Comparison of ENCODE assay signal across 8 cellular contexts in the genomic region with DNA sequence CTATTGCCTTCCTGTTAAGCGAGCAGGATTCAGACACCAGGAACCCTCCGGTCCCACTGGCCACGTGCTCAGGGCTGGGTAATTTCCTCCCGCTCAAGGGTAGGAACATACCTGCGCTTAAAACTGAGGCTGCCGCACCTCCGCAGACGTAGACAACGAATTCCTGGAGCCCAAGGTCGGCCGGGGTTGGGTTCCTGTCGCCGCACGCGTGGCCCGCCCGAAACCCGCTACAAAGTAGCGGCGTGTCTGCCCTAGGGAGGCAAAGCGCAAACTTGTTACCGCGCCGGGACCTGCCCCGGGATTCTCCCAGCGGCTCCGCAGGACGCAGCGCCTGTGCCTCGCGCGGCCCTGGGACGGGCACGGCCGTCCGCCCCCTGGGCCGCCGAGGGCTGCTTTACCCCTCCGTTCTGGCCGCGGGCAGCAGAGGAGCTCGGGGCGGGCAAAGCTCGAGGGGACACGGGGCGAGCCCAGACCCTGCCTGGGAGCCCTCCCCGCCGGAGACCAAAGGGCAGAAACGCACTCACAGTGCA. TPM values are rescaled to one million over a fixed set of nuclear protein-coding genes. Genes with fewer than 3 reads are reported as not detected.
DNase-seq lines count a peak whose midpoint lies in the region; ATAC-seq and TF ChIP-seq lines count a peak whose summit lies in the region.

No MANE protein-coding gene starts in this region.

- H3K9me3 Mint-ChIP-seq in Calu3 (ENCODE audit: low read depth, unreplicated experiment) (no peaks in the 10 kb centered on the region), WTC11 (peaks cover 6% of the 10 kb centered on the region), nephron (peaks cover 3% of the 10 kb centered on the region)

- TF ChIP-seq CTCF in Calu3 (IDR thresholded peaks at IDR 0.05; ENCODE audit: unreplicated experiment) = no peak
- TF ChIP-seq CTCF in WTC11 (IDR thresholded peaks at IDR 0.05) = no peak
- TF ChIP-seq CTCF in esophagus squamous epithelium (IDR thresholded peaks at IDR 0.05) = no peak
- no peak for TF ChIP-seq CTCF in nephron (IDR thresholded peaks at IDR 0.05; ENCODE audit: unreplicated experiment in 3 of 3)

- no peaks in the 10 kb centered on the region for H3K36me3 ChIP-seq in esophagus squamous epithelium

- peaks cover 12% of the 10 kb centered on the region for H3K36me3 Mint-ChIP-seq in Calu3 (ENCODE audit: insufficient read depth, unreplicated experiment)
- peaks cover 44% of the 10 kb centered on the region for H3K36me3 Mint-ChIP-seq in WTC11
- H3K36me3 Mint-ChIP-seq in nephron (ENCODE audit: low read depth) = no peaks in the 10 kb centered on the region

- intact Hi-C loops in Calu3 (cut with micrococcal nuclease; ENCODE audit: unreplicated experiment) (no loop called here), esophagus squamous epithelium (cut with DNase I) (no loop called here)

- POLR2A ChIA-PET in WTC11 (lab: Charles Lee) = interaction anchor here (0.6 to 1.2 kb wide), 3 partner anchors 38 to 93 kb away, joined by 3 read pairs; no protein-coding TSS in a partner anchor

- TF ChIP-seq POLR2A in esophagus squamous epithelium (IDR thresholded peaks at IDR 0.05) = no peak

- CTCF ChIA-PET in Calu3 (lab: Charles Lee) (interaction anchor here (0.6 kb wide), 3 partner anchors 27 to 70 kb away, joined by 4 to 6 read pairs (median 5); no protein-coding TSS in a partner anchor), WTC11 (lab: Charles Lee) (no interaction called here)

- H3K9me3 ChIP-seq in esophagus squamous epithelium = no peaks in the 10 kb centered on the region

- H3K4me3 Mint-ChIP-seq in Calu3 (ENCODE audit: low read depth, unreplicated experiment) (peak overlapping the region; percentile 75), WTC11 (peak overlapping the region; percentile 70), nephron (peak overlapping the region; percentile 86 to 87 (median 87))

- H3K27ac Mint-ChIP-seq in Calu3 (ENCODE audit: unreplicated experiment) (no peak overlapping the region), WTC11 (peak overlapping the region; percentile 57; the same call in 1 of the 2 replicates), nephron (no peak overlapping the region)

- BruUV-seq in Calu3 (replicated peaks; lab: Mats Ljungman, UMichigan) = no TSS peak

- H3K27ac ChIP-seq in esophagus squamous epithelium = peak overlapping the region in 3 of 4 donors; percentile 4 to 50 (median 41)

- WGBS in esophagus squamous epithelium, 2 donors = 0 to 1% methylated on average over 2 to 19 of the region's 49 CpGs

- no peaks in the 10 kb centered on the region for H3K4me1 Mint-ChIP-seq in Calu3 (ENCODE audit: low read depth, unreplicated experiment)
- H3K4me1 Mint-ChIP-seq in WTC11 = peaks cover 15% of the 10 kb centered on the region
- peaks cover 5% of the 10 kb centered on the region for H3K4me1 Mint-ChIP-seq in nephron

- H3K4me3 ChIP-seq in esophagus squamous epithelium = peak overlapping the region; percentile 44 to 73 (median 54)

- H3K27me3 Mint-ChIP-seq in Calu3 (ENCODE audit: unreplicated experiment) (no peaks in the 10 kb centered on the region), WTC11 (ENCODE audit: low read depth) (peaks cover 40% of the 10 kb centered on the region), nephron (ENCODE audit: low read depth) (peaks cover 26% of the 10 kb centered on the region)

- peaks cover 0 to 43% (median 0%) of the 10 kb centered on the region in 4 donors for H3K27me3 ChIP-seq in esophagus squamous epithelium

- H3K4me1 ChIP-seq in esophagus squamous epithelium = peaks cover 5 to 17% (median 10%) of the 10 kb centered on the region in 3 donors

- DNase-seq in Calu3 (peak; percentile 20), WTC11 (ENCODE audit: low spot score) (peak; percentile 56), esophagus squamous epithelium (lab: John Stamatoyannopoulos, UW) (no peak), GF-D8 (lab: John Stamatoyannopoulos, UW) (no peak), SHP77 treated with DMSO at 0.1 percent for 48 hours (lab: John Stamatoyannopoulos, UW) (no peak)

- ATAC-seq in WTC11 = peak; percentile 29
- no peak for ATAC-seq in HG02973 (IDR thresholded peaks at IDR 0.05; ENCODE audit: unreplicated experiment)
- ATAC-seq in GM21576 (IDR thresholded peaks at IDR 0.05; ENCODE audit: unreplicated experiment) = no peak

TF ChIP-seq in WTC11, 78 proteins besides CTCF, POLR2A, EP300 and RAD21 (continues in another document):
- TF ChIP-seq GABPB1 (CRISPR knock-in tag; IDR thresholded peaks at IDR 0.05) (no peak), ATF1 (CRISPR knock-in tag; IDR thresholded peaks at IDR 0.05) (no peak), KAT7 (CRISPR knock-in tag; IDR thresholded peaks at IDR 0.05; ENCODE audit: borderline replicate concordance) (no peak), TEAD4 (CRISPR knock-in tag; IDR thresholded peaks at IDR 0.05) (peak; percentile 70; the same call in 1 of the 2 replicates)
- TF ChIP-seq, protein P1, sequence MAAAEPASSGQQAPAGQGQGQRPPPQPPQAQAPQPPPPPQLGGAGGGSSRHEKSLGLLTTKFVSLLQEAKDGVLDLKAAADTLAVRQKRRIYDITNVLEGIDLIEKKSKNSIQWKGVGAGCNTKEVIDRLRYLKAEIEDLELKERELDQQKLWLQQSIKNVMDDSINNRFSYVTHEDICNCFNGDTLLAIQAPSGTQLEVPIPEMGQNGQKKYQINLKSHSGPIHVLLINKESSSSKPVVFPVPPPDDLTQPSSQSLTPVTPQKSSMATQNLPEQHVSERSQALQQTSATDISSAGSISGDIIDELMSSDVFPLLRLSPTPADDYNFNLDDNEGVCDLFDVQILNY (CRISPR knock-in tag; IDR thresholded peaks at IDR 0.05) = 0 out of 2 replicates have a peak, but pooled peaks have one; percentile 22
- TF ChIP-seq, protein P2, sequence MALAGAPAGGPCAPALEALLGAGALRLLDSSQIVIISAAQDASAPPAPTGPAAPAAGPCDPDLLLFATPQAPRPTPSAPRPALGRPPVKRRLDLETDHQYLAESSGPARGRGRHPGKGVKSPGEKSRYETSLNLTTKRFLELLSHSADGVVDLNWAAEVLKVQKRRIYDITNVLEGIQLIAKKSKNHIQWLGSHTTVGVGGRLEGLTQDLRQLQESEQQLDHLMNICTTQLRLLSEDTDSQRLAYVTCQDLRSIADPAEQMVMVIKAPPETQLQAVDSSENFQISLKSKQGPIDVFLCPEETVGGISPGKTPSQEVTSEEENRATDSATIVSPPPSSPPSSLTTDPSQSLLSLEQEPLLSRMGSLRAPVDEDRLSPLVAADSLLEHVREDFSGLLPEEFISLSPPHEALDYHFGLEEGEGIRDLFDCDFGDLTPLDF (CRISPR knock-in tag; IDR thresholded peaks at IDR 0.05) = peak; percentile 25; the same call in 1 of the 2 replicates
- TF ChIP-seq, protein P3, sequence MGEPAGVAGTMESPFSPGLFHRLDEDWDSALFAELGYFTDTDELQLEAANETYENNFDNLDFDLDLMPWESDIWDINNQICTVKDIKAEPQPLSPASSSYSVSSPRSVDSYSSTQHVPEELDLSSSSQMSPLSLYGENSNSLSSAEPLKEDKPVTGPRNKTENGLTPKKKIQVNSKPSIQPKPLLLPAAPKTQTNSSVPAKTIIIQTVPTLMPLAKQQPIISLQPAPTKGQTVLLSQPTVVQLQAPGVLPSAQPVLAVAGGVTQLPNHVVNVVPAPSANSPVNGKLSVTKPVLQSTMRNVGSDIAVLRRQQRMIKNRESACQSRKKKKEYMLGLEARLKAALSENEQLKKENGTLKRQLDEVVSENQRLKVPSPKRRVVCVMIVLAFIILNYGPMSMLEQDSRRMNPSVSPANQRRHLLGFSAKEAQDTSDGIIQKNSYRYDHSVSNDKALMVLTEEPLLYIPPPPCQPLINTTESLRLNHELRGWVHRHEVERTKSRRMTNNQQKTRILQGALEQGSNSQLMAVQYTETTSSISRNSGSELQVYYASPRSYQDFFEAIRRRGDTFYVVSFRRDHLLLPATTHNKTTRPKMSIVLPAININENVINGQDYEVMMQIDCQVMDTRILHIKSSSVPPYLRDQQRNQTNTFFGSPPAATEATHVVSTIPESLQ (CRISPR knock-in tag; IDR thresholded peaks at IDR 0.05) = 0 out of 2 replicates have a peak, but pooled peaks have one; percentile 3
- TF ChIP-seq, protein P4, sequence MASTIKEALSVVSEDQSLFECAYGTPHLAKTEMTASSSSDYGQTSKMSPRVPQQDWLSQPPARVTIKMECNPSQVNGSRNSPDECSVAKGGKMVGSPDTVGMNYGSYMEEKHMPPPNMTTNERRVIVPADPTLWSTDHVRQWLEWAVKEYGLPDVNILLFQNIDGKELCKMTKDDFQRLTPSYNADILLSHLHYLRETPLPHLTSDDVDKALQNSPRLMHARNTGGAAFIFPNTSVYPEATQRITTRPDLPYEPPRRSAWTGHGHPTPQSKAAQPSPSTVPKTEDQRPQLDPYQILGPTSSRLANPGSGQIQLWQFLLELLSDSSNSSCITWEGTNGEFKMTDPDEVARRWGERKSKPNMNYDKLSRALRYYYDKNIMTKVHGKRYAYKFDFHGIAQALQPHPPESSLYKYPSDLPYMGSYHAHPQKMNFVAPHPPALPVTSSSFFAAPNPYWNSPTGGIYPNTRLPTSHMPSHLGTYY (CRISPR knock-in tag; IDR thresholded peaks at IDR 0.05) = no peak
- TF ChIP-seq, protein P5, sequence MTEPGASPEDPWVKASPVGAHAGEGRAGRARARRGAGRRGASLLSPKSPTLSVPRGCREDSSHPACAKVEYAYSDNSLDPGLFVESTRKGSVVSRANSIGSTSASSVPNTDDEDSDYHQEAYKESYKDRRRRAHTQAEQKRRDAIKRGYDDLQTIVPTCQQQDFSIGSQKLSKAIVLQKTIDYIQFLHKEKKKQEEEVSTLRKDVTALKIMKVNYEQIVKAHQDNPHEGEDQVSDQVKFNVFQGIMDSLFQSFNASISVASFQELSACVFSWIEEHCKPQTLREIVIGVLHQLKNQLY (CRISPR knock-in tag; IDR thresholded peaks at IDR 0.05) = 0 out of 2 replicates have a peak, but pooled peaks have one; percentile 6
- TF ChIP-seq, protein P6, sequence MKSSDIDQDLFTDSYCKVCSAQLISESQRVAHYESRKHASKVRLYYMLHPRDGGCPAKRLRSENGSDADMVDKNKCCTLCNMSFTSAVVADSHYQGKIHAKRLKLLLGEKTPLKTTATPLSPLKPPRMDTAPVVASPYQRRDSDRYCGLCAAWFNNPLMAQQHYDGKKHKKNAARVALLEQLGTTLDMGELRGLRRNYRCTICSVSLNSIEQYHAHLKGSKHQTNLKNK (CRISPR knock-in tag; IDR thresholded peaks at IDR 0.05) = no peak
- TF ChIP-seq, protein P7, sequence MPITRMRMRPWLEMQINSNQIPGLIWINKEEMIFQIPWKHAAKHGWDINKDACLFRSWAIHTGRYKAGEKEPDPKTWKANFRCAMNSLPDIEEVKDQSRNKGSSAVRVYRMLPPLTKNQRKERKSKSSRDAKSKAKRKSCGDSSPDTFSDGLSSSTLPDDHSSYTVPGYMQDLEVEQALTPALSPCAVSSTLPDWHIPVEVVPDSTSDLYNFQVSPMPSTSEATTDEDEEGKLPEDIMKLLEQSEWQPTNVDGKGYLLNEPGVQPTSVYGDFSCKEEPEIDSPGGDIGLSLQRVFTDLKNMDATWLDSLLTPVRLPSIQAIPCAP (CRISPR knock-in tag; IDR thresholded peaks at IDR 0.05) = peak; percentile 17; the same call in 1 of the 2 replicates

RNA-seq across cellular contexts. Expression of a gene that starts 0.3 kb away (rescaled TPM):
- total RNA-seq in Calu3 (2022) (2.5 and 3.2 TPM in 2 replicates), WTC11 (2021) (14.6 to 27.8 TPM (median 24.0 TPM) in 3 replicates), esophagus squamous epithelium (1 to 10 TPM in 3 of 4 donors, under 1 TPM in 1; 0.91 to 5.2 (median 2.1) TPM)

Comparison
In these comparisons a context has a peak if more than half of its experiments do, and no peak if none do; other contexts are left out.
1. DNase-seq: peak in Calu3 (single experiment) and WTC11 (single experiment); none in esophagus squamous epithelium (single experiment), GF-D8 (single experiment) and SHP77 treated with DMSO at 0.1 percent for 48 hours (single experiment).
2. Peak in every context shown above with its lines, with median percentiles within 50 percentile points of each other: H3K4me3 Mint-ChIP-seq.